1 cellular context compared by ENCODE assay signal in the genomic region with DNA sequence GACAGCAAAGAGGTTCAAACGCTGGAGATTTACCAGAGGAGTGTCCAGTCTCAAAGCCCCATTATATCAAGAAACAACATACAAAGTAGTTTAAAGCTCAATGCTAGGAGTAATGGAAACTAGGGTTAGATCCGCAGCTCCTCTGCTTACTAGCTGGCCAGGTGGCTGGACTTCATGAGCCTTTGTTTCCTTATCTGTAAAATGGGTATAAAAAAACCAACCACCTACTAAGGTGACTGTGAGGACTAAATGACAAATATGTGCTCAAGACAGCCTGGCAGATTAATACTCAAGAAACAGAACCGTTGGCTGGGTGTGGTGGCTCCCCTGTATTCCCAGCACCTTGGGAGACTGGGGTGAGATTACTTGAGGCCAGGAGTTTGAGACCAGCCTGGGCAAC.
TF ChIP-seq lines count a peak whose summit lies in the region.

No MANE protein-coding gene starts in this region.

TF ChIP-seq in WTC11, 78 proteins besides CTCF, POLR2A, EP300 and RAD21 (continued from another document):
- TF ChIP-seq, protein P1, sequence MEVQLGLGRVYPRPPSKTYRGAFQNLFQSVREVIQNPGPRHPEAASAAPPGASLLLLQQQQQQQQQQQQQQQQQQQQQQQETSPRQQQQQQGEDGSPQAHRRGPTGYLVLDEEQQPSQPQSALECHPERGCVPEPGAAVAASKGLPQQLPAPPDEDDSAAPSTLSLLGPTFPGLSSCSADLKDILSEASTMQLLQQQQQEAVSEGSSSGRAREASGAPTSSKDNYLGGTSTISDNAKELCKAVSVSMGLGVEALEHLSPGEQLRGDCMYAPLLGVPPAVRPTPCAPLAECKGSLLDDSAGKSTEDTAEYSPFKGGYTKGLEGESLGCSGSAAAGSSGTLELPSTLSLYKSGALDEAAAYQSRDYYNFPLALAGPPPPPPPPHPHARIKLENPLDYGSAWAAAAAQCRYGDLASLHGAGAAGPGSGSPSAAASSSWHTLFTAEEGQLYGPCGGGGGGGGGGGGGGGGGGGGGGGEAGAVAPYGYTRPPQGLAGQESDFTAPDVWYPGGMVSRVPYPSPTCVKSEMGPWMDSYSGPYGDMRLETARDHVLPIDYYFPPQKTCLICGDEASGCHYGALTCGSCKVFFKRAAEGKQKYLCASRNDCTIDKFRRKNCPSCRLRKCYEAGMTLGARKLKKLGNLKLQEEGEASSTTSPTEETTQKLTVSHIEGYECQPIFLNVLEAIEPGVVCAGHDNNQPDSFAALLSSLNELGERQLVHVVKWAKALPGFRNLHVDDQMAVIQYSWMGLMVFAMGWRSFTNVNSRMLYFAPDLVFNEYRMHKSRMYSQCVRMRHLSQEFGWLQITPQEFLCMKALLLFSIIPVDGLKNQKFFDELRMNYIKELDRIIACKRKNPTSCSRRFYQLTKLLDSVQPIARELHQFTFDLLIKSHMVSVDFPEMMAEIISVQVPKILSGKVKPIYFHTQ (CRISPR knock-in tag; IDR thresholded peaks at IDR 0.05), result no peak
- TF ChIP-seq, protein P2, sequence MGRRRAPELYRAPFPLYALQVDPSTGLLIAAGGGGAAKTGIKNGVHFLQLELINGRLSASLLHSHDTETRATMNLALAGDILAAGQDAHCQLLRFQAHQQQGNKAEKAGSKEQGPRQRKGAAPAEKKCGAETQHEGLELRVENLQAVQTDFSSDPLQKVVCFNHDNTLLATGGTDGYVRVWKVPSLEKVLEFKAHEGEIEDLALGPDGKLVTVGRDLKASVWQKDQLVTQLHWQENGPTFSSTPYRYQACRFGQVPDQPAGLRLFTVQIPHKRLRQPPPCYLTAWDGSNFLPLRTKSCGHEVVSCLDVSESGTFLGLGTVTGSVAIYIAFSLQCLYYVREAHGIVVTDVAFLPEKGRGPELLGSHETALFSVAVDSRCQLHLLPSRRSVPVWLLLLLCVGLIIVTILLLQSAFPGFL (CRISPR knock-in tag; IDR thresholded peaks at IDR 0.05; ENCODE audit: borderline replicate concordance), result no peak
- TF ChIP-seq, protein P3, sequence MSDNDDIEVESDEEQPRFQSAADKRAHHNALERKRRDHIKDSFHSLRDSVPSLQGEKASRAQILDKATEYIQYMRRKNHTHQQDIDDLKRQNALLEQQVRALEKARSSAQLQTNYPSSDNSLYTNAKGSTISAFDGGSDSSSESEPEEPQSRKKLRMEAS (CRISPR knock-in tag; IDR thresholded peaks at IDR 0.05), result no peak
- TF ChIP-seq CREM (CRISPR knock-in tag; IDR thresholded peaks at IDR 0.05), result no peak
- TF ChIP-seq GTF2I (CRISPR knock-in tag; conservative IDR thresholded peaks at IDR 0.05), result no peak
- TF ChIP-seq JUN (CRISPR knock-in tag; IDR thresholded peaks at IDR 0.05), result no peak
- TF ChIP-seq GRHL2 (CRISPR knock-in tag; IDR thresholded peaks at IDR 0.05; ENCODE audit: insufficient replicate concordance, severe bottlenecking), result no peak
- no peak for TF ChIP-seq FOXK1 (CRISPR knock-in tag; IDR thresholded peaks at IDR 0.05)
